8 cellular contexts compared by ENCODE assay signal in genomic region chr11:72736452-72737069, GRCh38. TPM values are rescaled to one million over a fixed set of nuclear protein-coding genes. Genes with fewer than 3 reads are reported as not detected.
DNase-seq lines count a peak whose midpoint lies in the region; ATAC-seq and TF ChIP-seq lines count a peak whose summit lies in the region.

No MANE protein-coding gene starts in this region.

- H3K36me3 ChIP-seq in SK-N-SH (replicated peaks in 1 of 2; ENCODE audit: control insufficient read depth in 1 of 2, insufficient read depth in 2 of 2, low read length in 1 of 2) (no peaks in the 10 kb centered on the region), hepatocyte (replicated peaks; ENCODE audit: insufficient read depth, low read depth) (no peaks in the 10 kb centered on the region)

- H3K4me1 ChIP-seq in SK-N-SH (ENCODE audit: control insufficient read depth in 1 of 2, insufficient read depth in 2 of 2, low read depth in 1 of 2, low read length in 1 of 2) (peaks cover 21 to 46% of the 10 kb centered on the region in 2 experiments; a peak in 3 of 4 replicates), hepatocyte (ENCODE audit: insufficient read depth) (peaks cover 7% of the 10 kb centered on the region)

- H2AFZ ChIP-seq in SK-N-SH (ENCODE audit: low read depth) (no peak overlapping the region), hepatocyte (no peak overlapping the region)

- H3K4me3 ChIP-seq in SK-N-SH (ENCODE audit: low read depth in 2 of 2, low read length in 1 of 2): no peak overlapping the region
- no peak overlapping the region for H3K4me3 ChIP-seq in hepatocyte

- H3K9me3 ChIP-seq in SK-N-SH (no peaks in the 10 kb centered on the region), hepatocyte (ENCODE audit: low read depth) (no peaks in the 10 kb centered on the region)

- H3K27ac ChIP-seq in SK-N-SH (ENCODE audit: low read depth in 2 of 2, low read length in 1 of 2): peak overlapping the region; percentile 53 to 64
- peak overlapping the region; percentile 52 for H3K27ac ChIP-seq in hepatocyte

- H3K9me2 ChIP-seq in SK-N-SH: no peaks in the 10 kb centered on the region
- no peaks in the 10 kb centered on the region for H3K9me2 ChIP-seq in hepatocyte (replicated peaks; ENCODE audit: insufficient read depth)

- DNase-seq in SK-N-SH (no peak), hepatocyte (ENCODE audit: low spot score) (no peak), DMS114 treated with DMSO at 0.1 percent for 48 hours (lab: John Stamatoyannopoulos, UW; ENCODE audit: unreplicated experiment) (no peak)
- DNase-seq in activated gamma-delta T cell treated with anti-CD3 and anti-CD28 coated beads, Interleukin-2, amount 50 U/mL, for 16 hours (ENCODE audit: low read depth): peak; percentile 63
- peak; percentile 36 to 62 for DNase-seq in stimulated activated CD4-positive, alpha-beta T cell treated with anti-CD3 and anti-CD28 coated beads, Interleukin-4, amount 100 ng/mL, for 4 hours

- H3K27me3 ChIP-seq in SK-N-SH (ENCODE audit: insufficient read depth): no peaks in the 10 kb centered on the region
- no peaks in the 10 kb centered on the region for H3K27me3 ChIP-seq in hepatocyte

- no peak for TF ChIP-seq EP300 in SK-N-SH (IDR thresholded peaks at IDR 0.05; ENCODE audit: borderline replicate concordance in 1 of 2, low read depth in 1 of 2, low read length in 1 of 2)

- H3K9ac ChIP-seq in SK-N-SH: no peak overlapping the region

- H3K4me2 ChIP-seq in SK-N-SH (peak overlapping the region; percentile 51; the same call in 1 of the 2 replicates), hepatocyte (no peak overlapping the region)

- ATAC-seq in GM19452 (IDR thresholded peaks at IDR 0.05; ENCODE audit: unreplicated experiment) (peak; percentile 35), GM21515 (IDR thresholded peaks at IDR 0.05; ENCODE audit: unreplicated experiment) (no peak), HG03139 (IDR thresholded peaks at IDR 0.05; ENCODE audit: unreplicated experiment) (no peak)

- TF ChIP-seq RAD21 in SK-N-SH (IDR thresholded peaks at IDR 0.05; ENCODE audit: low read length): no peak

- H3F3A ChIP-seq in SK-N-SH (replicated peaks; ENCODE audit: insufficient read depth): peaks cover 15% of the 10 kb centered on the region

- TF ChIP-seq CTCF in SK-N-SH (IDR thresholded peaks at IDR 0.05): no peak
- TF ChIP-seq CTCF in hepatocyte (IDR thresholded peaks at IDR 0.05; ENCODE audit: poor library complexity): no peak

- POLR2A ChIA-PET in SK-N-SH (lab: Yijun Ruan, JAX): no interaction called here

- CTCF ChIA-PET in SK-N-SH (lab: Yijun Ruan, JAX): interaction anchor here (1.1 to 18.2 kb wide), 4 partner anchors 11 to 57 kb away, joined by 3 to 198 read pairs (median 23); partner anchors contain the start of gene STARD10

- H4K20me1 ChIP-seq in SK-N-SH (ENCODE audit: insufficient read depth): 0 out of 2 replicates have a peak, but pooled peaks cover 4% of the 10 kb centered on the region
- H4K20me1 ChIP-seq in hepatocyte (ENCODE audit: insufficient read depth, poor library complexity, severe bottlenecking): no peaks in the 10 kb centered on the region

- WGBS in SK-N-SH (ENCODE audit: low lambda C conversion rate): 32% methylated on average over 5 of the region's 5 CpGs
- WGBS in hepatocyte (ENCODE audit: low lambda C conversion rate, missing lambda C conversion rate): 60% methylated on average over 5 of the region's 5 CpGs

- peaks cover 23% of the 10 kb centered on the region; the same call in 1 of the 2 replicates for H3K79me2 ChIP-seq in SK-N-SH (ENCODE audit: insufficient read depth)
- peaks cover 66% of the 10 kb centered on the region for H3K79me2 ChIP-seq in hepatocyte

TF ChIP-seq in SK-N-SH, 30 proteins besides CTCF, POLR2A, EP300 and RAD21:
- no peak for TF ChIP-seq NRF1 (IDR thresholded peaks at IDR 0.05; ENCODE audit: low read depth, low read length)
- TF ChIP-seq PBX3 (IDR thresholded peaks at IDR 0.05): 0 out of 2 replicates have a peak, but pooled peaks have one; percentile 16
- TF ChIP-seq FOSL2 (IDR thresholded peaks at IDR 0.05; ENCODE audit: borderline replicate concordance, low read depth): 0 out of 2 replicates have a peak, but pooled peaks have one; percentile 11
- TF ChIP-seq CHD2 (IDR thresholded peaks at IDR 0.05; ENCODE audit: low read length, partially characterized antibody): no peak
- no peak for TF ChIP-seq MAX (IDR thresholded peaks at IDR 0.05; ENCODE audit: low read depth)
TF ChIP-seq in SK-N-SH: peak in this region for 2.

RNA-seq across cellular contexts. Expression of gene ARAP1, which starts 15.6 kb away (rescaled TPM):
- polyA plus RNA-seq in SK-N-SH (2012; rRNA removed): 43.4 and 56.6 TPM in 2 replicates
- 21.6 and 37.3 TPM in 2 replicates for polyA plus RNA-seq in SK-N-SH (2012; cell fraction: cytosol; rRNA removed)
- 118 and 136 TPM in 2 replicates for polyA plus RNA-seq in SK-N-SH (2012; cell fraction: nucleus; rRNA removed)
- total RNA-seq in hepatocyte: 86.9 and 118 TPM in 2 replicates
- 53.2 and 60.2 TPM in 2 replicates for polyA plus RNA-seq in hepatocyte

RNA-seq across cellular contexts. Expression of gene STARD10, which starts 57.3 kb away (rescaled TPM):
- polyA plus RNA-seq in SK-N-SH (2012; rRNA removed) (42.2 and 47.7 TPM in 2 replicates), hepatocyte (575 and 686 TPM in 2 replicates)
- polyA plus RNA-seq in SK-N-SH (2012; cell fraction: cytosol; rRNA removed): 20.7 and 30.1 TPM in 2 replicates
- polyA plus RNA-seq in SK-N-SH (2012; cell fraction: nucleus; rRNA removed): 23.7 and 25.6 TPM in 2 replicates
- total RNA-seq in hepatocyte: 290 and 390 TPM in 2 replicates

Comparison
In these comparisons a context has a peak if more than half of its experiments do, and no peak if none do; other contexts are left out.
1. DNase-seq: peak in activated gamma-delta T cell treated with anti-CD3 and anti-CD28 coated beads, Interleukin-2, amount 50 U/mL, for 16 hours (single experiment) and stimulated activated CD4-positive, alpha-beta T cell treated with anti-CD3 and anti-CD28 coated beads, Interleukin-4, amount 100 ng/mL, for 4 hours (2 of 2); none in SK-N-SH (single experiment), hepatocyte (single experiment) and DMS114 treated with DMSO at 0.1 percent for 48 hours (single experiment).
2. RNA of gene STARD10, which starts 57.3 kb away (polyA plus RNA-seq): 575 to 686 TPM in hepatocyte; 20.7 to 47.7 TPM in SK-N-SH; every median in the first group is over 10 times any median in the second.